Comparison of ENCODE assay signal across 8 cellular contexts in genomic region chr22:50270302-50271010, GRCh38. TPM values are rescaled to one million over a fixed set of nuclear protein-coding genes. Genes with fewer than 3 reads are reported as not detected.
DNase-seq lines count a peak whose midpoint lies in the region; ATAC-seq and TF ChIP-seq lines count a peak whose summit lies in the region.

Gene MAPK11 (minus strand): TSS chr22:50270380. CDS start chr22:50270292, 88 bp downstream.

- H3K4me2 ChIP-seq in PC-3 (ENCODE audit: low read length) (peak within 1 kb of the TSS; percentile 95), neural cell (ENCODE audit: low read length) (peak within 1 kb of the TSS; percentile 86)

- H3K27ac Mint-ChIP-seq in activated T-helper 2 cell treated with anti-CD3 and anti-CD28 coated beads, Interferon-gamma antibody, Interleukin-2, Interleukin-4, amounts not matched to agents 10 μg/mL and 5 μg/mL and 100 μg/mL, durations not matched to agents 14 hours and 24 hours and 36 hours, result no peak within 1 kb of the TSS

- H3K36me3 Mint-ChIP-seq in activated T-helper 2 cell treated with anti-CD3 and anti-CD28 coated beads, Interferon-gamma antibody, Interleukin-2, Interleukin-4, amounts not matched to agents 10 μg/mL and 5 μg/mL and 100 μg/mL, durations not matched to agents 14 hours and 24 hours and 36 hours (ENCODE audit: low read depth), result no peaks in the 10 kb centered on the region

- H3K9me3 ChIP-seq in PC-3 (ENCODE audit: low read length) (no peaks in the 10 kb centered on the region), neural cell (ENCODE audit: low read length) (no peaks in the 10 kb centered on the region), subcutaneous abdominal adipose tissue (ENCODE audit: control insufficient read depth in 5 of 5, low read length in 5 of 5) (no peaks in the 10 kb centered on the region)

- POLR2A ChIA-PET in PC-3 (lab: Charles Lee; ENCODE audit: unreplicated experiment), result no interaction called here

- H3K27me3 ChIP-seq in PC-3 (ENCODE audit: low read length) (no peaks in the 10 kb centered on the region), neural cell (ENCODE audit: insufficient read depth, low read depth, low read length) (no peaks in the 10 kb centered on the region), subcutaneous abdominal adipose tissue (ENCODE audit: control insufficient read depth in 5 of 5, insufficient read depth in 4 of 5, low read length in 5 of 5) (peaks cover 0 to 9% (median 0%) of the 10 kb centered on the region in 5 donors)

- H3K4me3 Mint-ChIP-seq in activated T-helper 2 cell treated with anti-CD3 and anti-CD28 coated beads, Interferon-gamma antibody, Interleukin-2, Interleukin-4, amounts not matched to agents 10 μg/mL and 5 μg/mL and 100 μg/mL, durations not matched to agents 14 hours and 24 hours and 36 hours (ENCODE audit: low read depth), result peak within 1 kb of the TSS; percentile 70

- H3K27me3 Mint-ChIP-seq in activated T-helper 2 cell treated with anti-CD3 and anti-CD28 coated beads, Interferon-gamma antibody, Interleukin-2, Interleukin-4, amounts not matched to agents 10 μg/mL and 5 μg/mL and 100 μg/mL, durations not matched to agents 14 hours and 24 hours and 36 hours (ENCODE audit: low read depth), result peaks cover 15% of the 10 kb centered on the region

- 0 out of 2 replicates have a peak within 1 kb of the TSS, but pooled peaks have one; percentile 22 for H3K9ac ChIP-seq in PC-3 (ENCODE audit: low read length)
- H3K9ac ChIP-seq in neural cell (ENCODE audit: low read length), result peak within 1 kb of the TSS; percentile 81
- H3K9ac ChIP-seq in subcutaneous abdominal adipose tissue (ENCODE audit: low read length in 5 of 5), result peak within 1 kb of the TSS in 4 of 5 donors; percentile 20 to 72 (median 65)

- H3K4me1 Mint-ChIP-seq in activated T-helper 2 cell treated with anti-CD3 and anti-CD28 coated beads, Interferon-gamma antibody, Interleukin-2, Interleukin-4, amounts not matched to agents 10 μg/mL and 5 μg/mL and 100 μg/mL, durations not matched to agents 14 hours and 24 hours and 36 hours (ENCODE audit: low read depth), result peaks cover 1% of the 10 kb centered on the region

- H3K79me2 ChIP-seq in PC-3 (ENCODE audit: low read length) (no peaks in the 10 kb centered on the region), neural cell (replicated peaks; ENCODE audit: insufficient read depth, low read length) (no peaks in the 10 kb centered on the region)

- no peak for DNase-seq in AG09309 (ENCODE audit: low read depth)
- peak; percentile 54 for DNase-seq in PC-3
- peak; percentile 67 for DNase-seq in activated T-helper 2 cell treated with anti-CD3 and anti-CD28 coated beads, Interferon-gamma antibody, Interleukin-2, Interleukin-4, amounts not matched to agents 10 μg/mL and 5 μg/mL and 100 μg/mL, durations not matched to agents 14 hours and 24 hours and 36 hours (ENCODE audit: low spot score)
- DNase-seq in fibroblast of peridontal ligament (ENCODE audit: extremely low read depth), result peak; percentile 61
- DNase-seq in NCI-H2107 (lab: John Stamatoyannopoulos, UW), result no peak

- BruUV-seq in PC-3 (replicated peaks; lab: Mats Ljungman, UMichigan), result no TSS peak

- H3K27ac ChIP-seq in PC-3 (ENCODE audit: low read length) (no peak within 1 kb of the TSS), neural cell (ENCODE audit: low read length) (peak within 1 kb of the TSS; percentile 58), subcutaneous abdominal adipose tissue (ENCODE audit: low read depth, low read length) (peak within 1 kb of the TSS; percentile 67)

- peaks cover 5% of the 10 kb centered on the region; the same call in 1 of the 2 replicates for H3K36me3 ChIP-seq in PC-3 (ENCODE audit: low read depth, low read length)
- no peaks in the 10 kb centered on the region for H3K36me3 ChIP-seq in neural cell (ENCODE audit: insufficient read depth, low read length)
- peaks cover 0 to 14% (median 10%) of the 10 kb centered on the region in 5 donors for H3K36me3 ChIP-seq in subcutaneous abdominal adipose tissue (ENCODE audit: control insufficient read depth in 5 of 5, insufficient read depth in 5 of 5, low read length in 5 of 5)

- H2AFZ ChIP-seq in PC-3 (ENCODE audit: low read length), result peak within 1 kb of the TSS; percentile 68
- H2AFZ ChIP-seq in neural cell (ENCODE audit: low read depth, low read length), result peak within 1 kb of the TSS; percentile 60

- H4K20me1 ChIP-seq in PC-3 (ENCODE audit: low read length) (no peaks in the 10 kb centered on the region), neural cell (ENCODE audit: insufficient read depth) (no peaks in the 10 kb centered on the region)

- TF ChIP-seq RAD21 in neural cell (conservative IDR thresholded peaks at IDR 0.05), result no peak

- H3K9me3 Mint-ChIP-seq in activated T-helper 2 cell treated with anti-CD3 and anti-CD28 coated beads, Interferon-gamma antibody, Interleukin-2, Interleukin-4, amounts not matched to agents 10 μg/mL and 5 μg/mL and 100 μg/mL, durations not matched to agents 14 hours and 24 hours and 36 hours, result no peaks in the 10 kb centered on the region

- H3F3A ChIP-seq in PC-3 (ENCODE audit: low read length, unreplicated experiment) (no peaks in the 10 kb centered on the region), neural cell (ENCODE audit: insufficient read depth, low read length, poor library complexity, severe bottlenecking) (no peaks in the 10 kb centered on the region)

- ATAC-seq in GM21723 (IDR thresholded peaks at IDR 0.05; ENCODE audit: unreplicated experiment) (peak; percentile 46), PC-3 (peak; percentile 54)

- TF ChIP-seq CTCF in AG09309 (IDR thresholded peaks at IDR 0.05; ENCODE audit: control insufficient read depth, insufficient read depth, low read depth, low read length, missing control alignments) (no peak), PC-3 (conservative IDR thresholded peaks at IDR 0.05; ENCODE audit: low read depth, low read length) (no peak), neural cell (IDR thresholded peaks at IDR 0.05; ENCODE audit: poor library complexity, severe bottlenecking) (peak; percentile 3)

- no peak for TF ChIP-seq EP300 in neural cell (conservative IDR thresholded peaks at IDR 0.05; ENCODE audit: poor library complexity, severe bottlenecking)

- H3K4me1 ChIP-seq in PC-3 (ENCODE audit: insufficient read depth, low read length), result peaks cover 11% of the 10 kb centered on the region
- H3K4me1 ChIP-seq in subcutaneous abdominal adipose tissue (ENCODE audit: control insufficient read depth in 5 of 5, insufficient read depth in 5 of 5, low read length in 5 of 5), result peaks cover 0 to 54% (median 47%) of the 10 kb centered on the region in 5 donors

- intact Hi-C loops in PC-3 (cut with micrococcal nuclease), result loop anchor here (5.0 kb wide), 1 partner anchor 72 kb away; the partner anchor contains the start of gene PPP6R2
- intact Hi-C loops in activated T-helper 2 cell treated with anti-CD3 and anti-CD28 coated beads, Interferon-gamma antibody, Interleukin-2, Interleukin-4, amounts not matched to agents 10 μg/mL and 5 μg/mL and 100 μg/mL, durations not matched to agents 14 hours and 24 hours and 36 hours (cut with micrococcal nuclease), result loop anchor here (2.0 to 5.0 kb wide), 3 partner anchors 42 to 352 kb away; partner anchors contain the start of gene DENND6B

- CTCF ChIA-PET in PC-3 (lab: Charles Lee), result no interaction called here

- H3K9me2 ChIP-seq in PC-3 (replicated peaks; ENCODE audit: low read length) (no peaks in the 10 kb centered on the region), neural cell (ENCODE audit: insufficient read depth, low read length) (no peaks in the 10 kb centered on the region)

- peak within 1 kb of the TSS; percentile 59 for H3K4me3 ChIP-seq in AG09309 (ENCODE audit: control insufficient read depth, low read depth, low read length)
- H3K4me3 ChIP-seq in PC-3 (ENCODE audit: low read length), result peak within 1 kb of the TSS; percentile 68
- H3K4me3 ChIP-seq in neural cell (ENCODE audit: low read length), result peak within 1 kb of the TSS; percentile 77
- peak within 1 kb of the TSS in 4 of 5 donors; percentile 45 to 69 (median 64) for H3K4me3 ChIP-seq in subcutaneous abdominal adipose tissue (ENCODE audit: low read depth in 1 of 5, low read length in 5 of 5)

TF ChIP-seq in neural cell, 6 proteins besides CTCF, POLR2A, EP300 and RAD21:
- TF ChIP-seq TAF1 (IDR thresholded peaks at IDR 0.05; ENCODE audit: low read depth) (no peak), POLR2AphosphoS5 (IDR thresholded peaks at IDR 0.05) (peak; percentile 11)
- TF ChIP-seq, protein P1, sequence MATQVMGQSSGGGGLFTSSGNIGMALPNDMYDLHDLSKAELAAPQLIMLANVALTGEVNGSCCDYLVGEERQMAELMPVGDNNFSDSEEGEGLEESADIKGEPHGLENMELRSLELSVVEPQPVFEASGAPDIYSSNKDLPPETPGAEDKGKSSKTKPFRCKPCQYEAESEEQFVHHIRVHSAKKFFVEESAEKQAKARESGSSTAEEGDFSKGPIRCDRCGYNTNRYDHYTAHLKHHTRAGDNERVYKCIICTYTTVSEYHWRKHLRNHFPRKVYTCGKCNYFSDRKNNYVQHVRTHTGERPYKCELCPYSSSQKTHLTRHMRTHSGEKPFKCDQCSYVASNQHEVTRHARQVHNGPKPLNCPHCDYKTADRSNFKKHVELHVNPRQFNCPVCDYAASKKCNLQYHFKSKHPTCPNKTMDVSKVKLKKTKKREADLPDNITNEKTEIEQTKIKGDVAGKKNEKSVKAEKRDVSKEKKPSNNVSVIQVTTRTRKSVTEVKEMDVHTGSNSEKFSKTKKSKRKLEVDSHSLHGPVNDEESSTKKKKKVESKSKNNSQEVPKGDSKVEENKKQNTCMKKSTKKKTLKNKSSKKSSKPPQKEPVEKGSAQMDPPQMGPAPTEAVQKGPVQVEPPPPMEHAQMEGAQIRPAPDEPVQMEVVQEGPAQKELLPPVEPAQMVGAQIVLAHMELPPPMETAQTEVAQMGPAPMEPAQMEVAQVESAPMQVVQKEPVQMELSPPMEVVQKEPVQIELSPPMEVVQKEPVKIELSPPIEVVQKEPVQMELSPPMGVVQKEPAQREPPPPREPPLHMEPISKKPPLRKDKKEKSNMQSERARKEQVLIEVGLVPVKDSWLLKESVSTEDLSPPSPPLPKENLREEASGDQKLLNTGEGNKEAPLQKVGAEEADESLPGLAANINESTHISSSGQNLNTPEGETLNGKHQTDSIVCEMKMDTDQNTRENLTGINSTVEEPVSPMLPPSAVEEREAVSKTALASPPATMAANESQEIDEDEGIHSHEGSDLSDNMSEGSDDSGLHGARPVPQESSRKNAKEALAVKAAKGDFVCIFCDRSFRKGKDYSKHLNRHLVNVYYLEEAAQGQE (IDR thresholded peaks at IDR 0.05; ENCODE audit: borderline replicate concordance), result peak; percentile 77

RNA-seq across cellular contexts. Expression of gene MAPK11, which starts in this region (rescaled TPM):
- total RNA-seq in PC-3 (2014; rRNA removed), result 7.0 and 7.6 TPM in 2 replicates
- total RNA-seq in activated T-helper 2 cell treated with anti-CD3 and anti-CD28 coated beads, Interferon-gamma antibody, Interleukin-2, Interleukin-4, amounts not matched to agents 10 μg/mL and 5 μg/mL and 100 μg/mL, durations not matched to agents 14 hours and 24 hours and 36 hours, result 19.0 and 20.9 TPM in 2 replicates
- 36.3 and 55.0 TPM in 2 replicates for polyA plus RNA-seq in neural cell
- polyA minus RNA-seq in neural cell, result 11.2 and 15.3 TPM in 2 replicates

Comparison
In these comparisons a context has a peak if more than half of its experiments do, and no peak if none do; other contexts are left out.
1. DNase-seq: peak in PC-3 (single experiment), activated T-helper 2 cell treated with anti-CD3 and anti-CD28 coated beads, Interferon-gamma antibody, Interleukin-2, Interleukin-4, amounts not matched to agents 10 μg/mL and 5 μg/mL and 100 μg/mL, durations not matched to agents 14 hours and 24 hours and 36 hours (single experiment) and fibroblast of peridontal ligament (single experiment); none in AG09309 (single experiment) and NCI-H2107 (single experiment).
2. H3K9ac ChIP-seq: peak in every context shown above with its lines; median percentile 81 in neural cell; 65 in subcutaneous abdominal adipose tissue; 22 in PC-3.
3. Peak in every context shown above with its lines, with median percentiles within 50 percentile points of each other: H3K4me3 ChIP-seq.